In genomic region chr9:36969216-36969771, GRCh38 we compare ENCODE assay signal across 18 cellular contexts.
DNase-seq lines count a peak whose midpoint lies in the region; ATAC-seq and TF ChIP-seq lines count a peak whose summit lies in the region.
"Had no signal": no experiment of that assay in that cellular context is flagged by ENCODE, and none has a peak within 500 bp of the region (broad histone marks: within the 10 kb centered on the region; RNA-seq: fewer than 3 reads in every experiment).

No MANE protein-coding gene starts in this region.

- in situ Hi-C loops in mammary epithelial cell (cut with MboI; ENCODE audit: low sequenced_read_pairs in 2 of 2), result no loop called here

- no peaks in the 10 kb centered on the region for H3K27me3 ChIP-seq in mammary epithelial cell (ENCODE audit: insufficient read depth, low read length)
- no peaks in the 10 kb centered on the region for H3K27me3 ChIP-seq in breast epithelium
- H3K27me3 ChIP-seq in SU-DHL-6 (ENCODE audit: low read length), result no peaks in the 10 kb centered on the region

- no peak for ATAC-seq in GM21723 (IDR thresholded peaks at IDR 0.05; ENCODE audit: unreplicated experiment)

- dilution Hi-C loops in mammary epithelial cell (cut with HindIII; ENCODE audit: low sequenced_read_pairs), result no loop called here

- BruUV-seq in mammary epithelial cell (replicated peaks; lab: Mats Ljungman, UMichigan), result no TSS peak

- H3K4me3 ChIP-seq in mammary epithelial cell (replicated peaks in 1 of 3; ENCODE audit: insufficient read depth in 1 of 3, low read depth in 2 of 3, low read length in 3 of 3), result no peak overlapping the region
- H3K4me3 ChIP-seq in breast epithelium, result no peak overlapping the region
- H3K4me3 ChIP-seq in SU-DHL-6 (ENCODE audit: insufficient read depth, low read length, poor library complexity, severe bottlenecking), result no peak overlapping the region
- H3K4me3 ChIP-seq: PC-9, prostate gland, tibial nerve had no signal

- no peaks in the 10 kb centered on the region for H3F3A ChIP-seq in SU-DHL-6 (ENCODE audit: insufficient read depth)

- no peaks in the 10 kb centered on the region for H3K79me2 ChIP-seq in mammary epithelial cell (ENCODE audit: insufficient read depth, low read length)
- H3K79me2 ChIP-seq in SU-DHL-6 (ENCODE audit: insufficient read depth, low read length), result peaks cover 23% of the 10 kb centered on the region

- H3K27ac ChIP-seq in mammary epithelial cell (ENCODE audit: insufficient read depth, low read depth, low read length), result no peak overlapping the region
- no peak overlapping the region for H3K27ac ChIP-seq in breast epithelium
- H3K27ac ChIP-seq in SU-DHL-6 (ENCODE audit: low read depth, low read length), result no peak overlapping the region
- H3K27ac ChIP-seq: prostate gland, tibial nerve had no signal

- TF ChIP-seq POLR2A in breast epithelium (IDR thresholded peaks at IDR 0.05), result no peak

- TF ChIP-seq CTCF in mammary epithelial cell (conservative IDR thresholded peaks at IDR 0.05 in 1 of 2, IDR thresholded peaks at IDR 0.05 in 1 of 2; ENCODE audit: extremely low read depth in 1 of 2, insufficient read depth in 1 of 2, low read depth in 1 of 2, low read length in 2 of 2), result no peak
- TF ChIP-seq CTCF in breast epithelium (IDR thresholded peaks at IDR 0.05), result no peak
- TF ChIP-seq CTCF in SU-DHL-6 (IDR thresholded peaks at IDR 0.05; ENCODE audit: insufficient read depth, low read length, poor library complexity, severe bottlenecking), result peak; percentile 44

- no peak for DNase-seq in mammary epithelial cell
- no peak for DNase-seq in breast epithelium (ENCODE audit: low spot score in 2 of 2)
- peak; percentile 52 for DNase-seq in iPS-NIHi7 (ENCODE audit: extremely low spot score)
- no peak for DNase-seq in hypothalamus (lab: John Stamatoyannopoulos, UW)
- no peak for DNase-seq in HK-2 (ENCODE audit: unreplicated experiment)
- DNase-seq in LoVo (ENCODE audit: low spot score), result no peak
- DNase-seq: activated CD4-positive, alpha-beta T cell treated with anti-CD3 and anti-CD28 coated beads for 4 hours; activated CD8-positive, alpha-beta memory T cell treated with anti-CD3 and anti-CD28 coated beads, Interleukin-2, amount 50 U/mL, for 48 hours; KG1; NCI-H2171 treated with DMSO at 0.1 percent for 48 hours; NCI-H748 treated with DMSO at 0.1 percent for 48 hours; small intestine; T-helper 9 cell had no signal

- no peak overlapping the region for H3K4me2 ChIP-seq in mammary epithelial cell (ENCODE audit: insufficient read depth, low read depth, low read length)
- H3K4me2 ChIP-seq in SU-DHL-6 (ENCODE audit: low read depth, low read length, poor library complexity, severe bottlenecking), result no peak overlapping the region

- intact Hi-C loops in mammary epithelial cell (cut with micrococcal nuclease), result no loop called here
- intact Hi-C loops in breast epithelium (cut with DNase I; ENCODE audit: low total_unique reads), result no loop called here

- H3K9me2 ChIP-seq in SU-DHL-6 (replicated peaks; ENCODE audit: insufficient read depth, low read length), result no peaks in the 10 kb centered on the region

- H3K36me3 ChIP-seq in mammary epithelial cell (ENCODE audit: insufficient read depth, low read length) (no peaks in the 10 kb centered on the region), breast epithelium (no peaks in the 10 kb centered on the region), SU-DHL-6 (ENCODE audit: low read length) (no peaks in the 10 kb centered on the region)
- H3K36me3 ChIP-seq: prostate gland, tibial nerve had no signal

- H3K9me3 ChIP-seq in mammary epithelial cell (replicated peaks; ENCODE audit: insufficient read depth, low read length) (no peaks in the 10 kb centered on the region), breast epithelium (no peaks in the 10 kb centered on the region), SU-DHL-6 (ENCODE audit: insufficient read depth, low read length) (no peaks in the 10 kb centered on the region)
- H3K9me3 ChIP-seq: prostate gland, tibial nerve had no signal

- no peaks in the 10 kb centered on the region for H4K20me1 ChIP-seq in mammary epithelial cell (ENCODE audit: insufficient read depth, low read length)
- H4K20me1 ChIP-seq in SU-DHL-6 (ENCODE audit: low read depth, low read length), result 0 out of 2 replicates have a peak, but pooled peaks cover 4% of the 10 kb centered on the region

- H3K4me1 ChIP-seq in mammary epithelial cell (ENCODE audit: insufficient read depth, low read length), result peaks cover 16% of the 10 kb centered on the region
- no peaks in the 10 kb centered on the region for H3K4me1 ChIP-seq in breast epithelium
- H3K4me1 ChIP-seq: prostate gland, tibial nerve had no signal

- WGBS in mammary epithelial cell (ENCODE audit: low coverage, missing lambda C conversion rate), result 53% methylated on average over 9 of the region's 11 CpGs

- H3K9ac ChIP-seq in mammary epithelial cell (ENCODE audit: insufficient read depth, low read length), result no peak overlapping the region
- H3K9ac ChIP-seq in SU-DHL-6 (ENCODE audit: low read length), result no peak overlapping the region

- CTCF ChIA-PET in mammary epithelial cell (lab: Charles Lee; ENCODE audit: low non-redundant PET), result no interaction called here

- H2AFZ ChIP-seq in mammary epithelial cell (ENCODE audit: low read depth, low read length) (peak overlapping the region; percentile 27), SU-DHL-6 (ENCODE audit: low read depth, low read length, severe bottlenecking) (no peak overlapping the region)
